In genomic region chr20:50269111-50270033, GRCh38 we compare ENCODE assay signal across 14 cellular contexts.
"Had no signal": no experiment of that assay in that cellular context is flagged by ENCODE, and none has a peak within 500 bp of the region (broad histone marks: within the 10 kb centered on the region; RNA-seq: fewer than 3 reads in every experiment).

No MANE protein-coding gene starts in this region.

- DNase-seq: activated CD4-positive, alpha-beta T cell treated with anti-CD3 and anti-CD28 coated beads, Interleukin-2, amount 50 U/mL, for 48 hours; activated CD4-positive, CD25-positive, alpha-beta regulatory T cell treated with anti-CD3 and anti-CD28 coated beads, Interleukin-2, amount 50 U/mL, for 72 hours; activated CD8-positive, alpha-beta memory T cell treated with anti-CD3 and anti-CD28 coated beads, Interleukin-2, amount 10 ng/mL, durations not matched to agents 7 days and 5 days; activated effector memory CD4-positive, alpha-beta T cell treated with anti-CD3 and anti-CD28 coated beads, Interleukin-2, amount 50 U/mL, for 16 hours; activated T-cell treated with anti-CD3 and anti-CD28 coated beads, Interleukin-2, amount 50 U/mL, for 24 hours; anterior cingulate cortex; foreskin melanocyte; head of caudate nucleus; SW 1271 had no signal

- ATAC-seq: activated CD8-positive, alpha-beta memory T cell treated with anti-CD3 and anti-CD28 coated beads, Interleukin-2, amount 10 ng/mL, durations not matched to agents 7 days and 5 days had no signal

- H3K4me3 ChIP-seq: neural progenitor cell, smooth muscle cell had no signal

- H3K27ac ChIP-seq: neural progenitor cell had no signal

- H3K27ac Mint-ChIP-seq: activated CD8-positive, alpha-beta memory T cell treated with anti-CD3 and anti-CD28 coated beads, Interleukin-2, amount 10 ng/mL, durations not matched to agents 7 days and 5 days; activated naive CD8-positive, alpha-beta T cell; activated T-cell treated with anti-CD3 and anti-CD28 coated beads, Interleukin-2, amount 50 U/mL, for 24 hours; memory B cell; neural progenitor cell; T-helper 2 cell treated with Interferon-gamma antibody and Interleukin-4, amounts not matched to agents 5 μg/mL and 100 μg/mL, for 36 hours had no signal

- H3K4me3 Mint-ChIP-seq: activated CD8-positive, alpha-beta memory T cell treated with anti-CD3 and anti-CD28 coated beads, Interleukin-2, amount 10 ng/mL, durations not matched to agents 7 days and 5 days; activated naive CD8-positive, alpha-beta T cell; activated T-cell treated with anti-CD3 and anti-CD28 coated beads, Interleukin-2, amount 50 U/mL, for 24 hours; memory B cell; neural progenitor cell; T-helper 2 cell treated with Interferon-gamma antibody and Interleukin-4, amounts not matched to agents 5 μg/mL and 100 μg/mL, for 36 hours had no signal

- H3K9ac ChIP-seq: neural progenitor cell had no signal

- H3K4me2 ChIP-seq: neural progenitor cell, smooth muscle cell had no signal

- H3K36me3 ChIP-seq: neural progenitor cell had no signal

- H3K27me3 ChIP-seq: neural progenitor cell had no signal

- H3K9me3 Mint-ChIP-seq: activated T-cell treated with anti-CD3 and anti-CD28 coated beads, Interleukin-2, amount 50 U/mL, for 24 hours; memory B cell; neural progenitor cell; T-helper 2 cell treated with Interferon-gamma antibody and Interleukin-4, amounts not matched to agents 5 μg/mL and 100 μg/mL, for 36 hours had no signal

- H2AFZ ChIP-seq: neural progenitor cell had no signal
